34 cellular contexts compared by ENCODE assay signal in genomic region chr18:76613721-76614120, GRCh38.
"Had no signal": no experiment of that assay in that cellular context is flagged by ENCODE, and none has a peak within 500 bp of the region (broad histone marks: within the 10 kb centered on the region; RNA-seq: fewer than 3 reads in every experiment).

No MANE protein-coding gene starts in this region.

- ATAC-seq: activated CD8-positive, alpha-beta T cell treated with anti-CD3 and anti-CD28 coated beads for 36 hours; activated naive CD8-positive, alpha-beta T cell treated with anti-CD3 and anti-CD28 coated beads, Interleukin-2, amount 50 U/mL, for 24 hours; activated T-cell treated with anti-CD3 and anti-CD28 coated beads, Interleukin-2, amount 50 U/mL, for 4 hours; activated T-cell treated with anti-CD3 and anti-CD28 coated beads, Interleukin-2, amount 50 U/mL, for 72 hours; activated T-helper 17 cell treated with anti-CD3 and anti-CD28 coated beads, Interleukin-2, amount 50 U/mL, for 72 hours had no signal

- H3K27ac Mint-ChIP-seq: activated B cell treated with CpG ODN at 0.5 μM for 24 hours; activated CD4-positive, alpha-beta memory T cell treated with anti-CD3 and anti-CD28 coated beads for 36 hours; activated CD4-positive, alpha-beta T cell treated with anti-CD3 and anti-CD28 coated beads, Interleukin-2, amount 10 ng/mL, durations not matched to agents 24 days and 14 days; activated CD8-positive, alpha-beta T cell treated with anti-CD3 and anti-CD28 coated beads for 36 hours; activated naive CD4-positive, alpha-beta T cell treated with anti-CD3 and anti-CD28 coated beads, Interleukin-2, amount 10 ng/mL, durations not matched to agents 7 days and 5 days; activated naive CD4-positive, alpha-beta T cell treated with anti-CD3 and anti-CD28 coated beads, Interleukin-2, amount 50 U/mL, for 24 hours; activated naive CD8-positive, alpha-beta T cell; activated naive CD8-positive, alpha-beta T cell treated with anti-CD3 and anti-CD28 coated beads, Interleukin-2, amount 10 ng/mL, durations not matched to agents 7 days and 5 days; activated naive CD8-positive, alpha-beta T cell treated with anti-CD3 and anti-CD28 coated beads, Interleukin-2, amount 50 U/mL, for 24 hours; activated T-cell treated with anti-CD3 and anti-CD28 coated beads, Interleukin-2, amount 50 U/mL, for 72 hours; activated T-helper 1 cell treated with anti-CD3 and anti-CD28 coated beads, Interleukin-12 subunit alpha, Interleukin-12 subunit beta, Interleukin-2, Interleukin-4 antibody, amounts not matched to agents 30 ng/mL and 10 ng/mL and 1 ng/mL, durations not matched to agents 14 hours and 24 hours and 36 hours; activated T-helper 17 cell treated with anti-CD3 and anti-CD28 coated beads, Interleukin-2, amount 50 U/mL, for 72 hours; T-helper 1 cell treated with Interleukin-12 subunit alpha and Interleukin-12 subunit beta and Interleukin-4 antibody, amounts not matched to agents 30 μg/mL and 1 μg/mL, for 36 hours; T-helper 2 cell treated with Interferon-gamma antibody and Interleukin-4, amounts not matched to agents 5 μg/mL and 100 μg/mL, for 36 hours had no signal

- H3K36me3 ChIP-seq: ascending aorta had no signal

- FAIRE-seq: TTC549 had no signal

- H3K36me3 Mint-ChIP-seq: activated CD4-positive, alpha-beta memory T cell treated with anti-CD3 and anti-CD28 coated beads for 36 hours; activated naive CD4-positive, alpha-beta T cell treated with anti-CD3 and anti-CD28 coated beads, Interleukin-2, amount 10 ng/mL, durations not matched to agents 7 days and 5 days; activated naive CD4-positive, alpha-beta T cell treated with anti-CD3 and anti-CD28 coated beads, Interleukin-2, amount 50 U/mL, for 24 hours; activated naive CD8-positive, alpha-beta T cell; activated naive CD8-positive, alpha-beta T cell treated with anti-CD3 and anti-CD28 coated beads, Interleukin-2, amount 10 ng/mL, durations not matched to agents 7 days and 5 days; brain had no signal

- DNase-seq: activated B cell treated with CpG ODN at 0.5 μM for 24 hours; activated CD4-positive, alpha-beta memory T cell treated with anti-CD3 and anti-CD28 coated beads for 36 hours; activated CD4-positive, alpha-beta T cell treated with anti-CD3 and anti-CD28 coated beads for 4 hours; activated CD4-positive, alpha-beta T cell treated with anti-CD3 and anti-CD28 coated beads, Interleukin-2, amount 10 ng/mL, durations not matched to agents 24 days and 14 days; activated CD4-positive, alpha-beta T cell treated with anti-CD3 and anti-CD28 coated beads, Interleukin-2, amount 50 U/mL, for 1 hour; activated CD4-positive, alpha-beta T cell treated with anti-CD3 and anti-CD28 coated beads, Interleukin-2, amount 50 U/mL, for 4 hours; activated CD4-positive, CD25-positive, alpha-beta regulatory T cell treated with anti-CD3 and anti-CD28 coated beads, Interleukin-2, amount 50 U/mL, for 72 hours; activated CD8-positive, alpha-beta memory T cell treated with anti-CD3 and anti-CD28 coated beads, Interleukin-2, amount 50 U/mL, for 4 hours; activated CD8-positive, alpha-beta T cell treated with anti-CD3 and anti-CD28 coated beads for 36 hours; activated effector memory CD4-positive, alpha-beta T cell treated with anti-CD3 and anti-CD28 coated beads, Interleukin-2, amount 50 U/mL, for 16 hours; activated naive CD4-positive, alpha-beta T cell treated with anti-CD3 and anti-CD28 coated beads, Interleukin-2, amount 10 ng/mL, durations not matched to agents 7 days and 5 days; activated naive CD4-positive, alpha-beta T cell treated with Interleukin-2 at 50 U/mL for 16 hours; activated naive CD8-positive, alpha-beta T cell treated with anti-CD3 and anti-CD28 coated beads, Interleukin-2, amount 10 ng/mL, durations not matched to agents 7 days and 5 days; activated naive CD8-positive, alpha-beta T cell treated with anti-CD3 and anti-CD28 coated beads, Interleukin-2, amount 50 U/mL, for 24 hours; activated T-cell treated with anti-CD3 and anti-CD28 coated beads for 4 hours; activated T-cell treated with anti-CD3 and anti-CD28 coated beads, Interleukin-2, amount 50 U/mL, for 1 hour; activated T-cell treated with anti-CD3 and anti-CD28 coated beads, Interleukin-2, amount 50 U/mL, for 4 hours; activated T-cell treated with anti-CD3 and anti-CD28 coated beads, Interleukin-2, amount 50 U/mL, for 72 hours; amygdala; anterior cingulate cortex; central memory CD4-positive, alpha-beta T cell; T-helper 1 cell; T-helper 2 cell; T-helper 9 cell had no signal

- H3K4me1 Mint-ChIP-seq: activated B cell treated with CpG ODN at 0.5 μM for 24 hours; activated CD4-positive, alpha-beta T cell treated with anti-CD3 and anti-CD28 coated beads, Interleukin-2, amount 10 ng/mL, durations not matched to agents 24 days and 14 days; activated naive CD4-positive, alpha-beta T cell treated with anti-CD3 and anti-CD28 coated beads, Interleukin-2, amount 10 ng/mL, durations not matched to agents 7 days and 5 days; activated naive CD4-positive, alpha-beta T cell treated with anti-CD3 and anti-CD28 coated beads, Interleukin-2, amount 50 U/mL, for 24 hours; activated naive CD8-positive, alpha-beta T cell treated with anti-CD3 and anti-CD28 coated beads, Interleukin-2, amount 10 ng/mL, durations not matched to agents 7 days and 5 days; activated naive CD8-positive, alpha-beta T cell treated with anti-CD3 and anti-CD28 coated beads, Interleukin-2, amount 50 U/mL, for 24 hours; activated T-helper 17 cell treated with anti-CD3 and anti-CD28 coated beads, Interleukin-2, amount 50 U/mL, for 72 hours had no signal

- H3K27me3 Mint-ChIP-seq: brain had no signal

- H3K27me3 ChIP-seq: ascending aorta had no signal

- H3K4me3 ChIP-seq: ascending aorta had no signal

- H3K27ac ChIP-seq: ascending aorta, VCaP had no signal

- H3K4me1 ChIP-seq: ascending aorta had no signal

- H3K9me3 ChIP-seq: ascending aorta had no signal

- H3K9me3 Mint-ChIP-seq: activated B cell treated with CpG ODN at 0.5 μM for 24 hours; activated CD4-positive, alpha-beta memory T cell treated with anti-CD3 and anti-CD28 coated beads for 36 hours; activated CD4-positive, alpha-beta T cell treated with anti-CD3 and anti-CD28 coated beads, Interleukin-2, amount 10 ng/mL, durations not matched to agents 24 days and 14 days; activated CD8-positive, alpha-beta T cell treated with anti-CD3 and anti-CD28 coated beads for 36 hours; activated naive CD4-positive, alpha-beta T cell treated with anti-CD3 and anti-CD28 coated beads, Interleukin-2, amount 50 U/mL, for 24 hours; activated naive CD8-positive, alpha-beta T cell treated with anti-CD3 and anti-CD28 coated beads, Interleukin-2, amount 10 ng/mL, durations not matched to agents 7 days and 5 days; activated naive CD8-positive, alpha-beta T cell treated with anti-CD3 and anti-CD28 coated beads, Interleukin-2, amount 50 U/mL, for 24 hours; activated T-cell treated with anti-CD3 and anti-CD28 coated beads, Interleukin-2, amount 50 U/mL, for 4 hours; activated T-cell treated with anti-CD3 and anti-CD28 coated beads, Interleukin-2, amount 50 U/mL, for 72 hours; activated T-helper 1 cell treated with anti-CD3 and anti-CD28 coated beads, Interleukin-12 subunit alpha, Interleukin-12 subunit beta, Interleukin-2, Interleukin-4 antibody, amounts not matched to agents 30 ng/mL and 10 ng/mL and 1 ng/mL, durations not matched to agents 14 hours and 24 hours and 36 hours; activated T-helper 17 cell treated with anti-CD3 and anti-CD28 coated beads, Interleukin-2, amount 50 U/mL, for 72 hours; T-helper 1 cell treated with Interleukin-12 subunit alpha and Interleukin-12 subunit beta and Interleukin-4 antibody, amounts not matched to agents 30 μg/mL and 1 μg/mL, for 36 hours; T-helper 2 cell treated with Interferon-gamma antibody and Interleukin-4, amounts not matched to agents 5 μg/mL and 100 μg/mL, for 36 hours had no signal

- H3K4me3 Mint-ChIP-seq: activated B cell treated with CpG ODN at 0.5 μM for 24 hours; activated CD4-positive, alpha-beta memory T cell treated with anti-CD3 and anti-CD28 coated beads for 36 hours; activated CD4-positive, alpha-beta T cell treated with anti-CD3 and anti-CD28 coated beads, Interleukin-2, amount 10 ng/mL, durations not matched to agents 24 days and 14 days; activated CD8-positive, alpha-beta T cell treated with anti-CD3 and anti-CD28 coated beads for 36 hours; activated naive CD4-positive, alpha-beta T cell treated with anti-CD3 and anti-CD28 coated beads, Interleukin-2, amount 10 ng/mL, durations not matched to agents 7 days and 5 days; activated naive CD4-positive, alpha-beta T cell treated with anti-CD3 and anti-CD28 coated beads, Interleukin-2, amount 50 U/mL, for 24 hours; activated naive CD8-positive, alpha-beta T cell; activated naive CD8-positive, alpha-beta T cell treated with anti-CD3 and anti-CD28 coated beads, Interleukin-2, amount 10 ng/mL, durations not matched to agents 7 days and 5 days; activated naive CD8-positive, alpha-beta T cell treated with anti-CD3 and anti-CD28 coated beads, Interleukin-2, amount 50 U/mL, for 24 hours; activated T-cell treated with anti-CD3 and anti-CD28 coated beads, Interleukin-2, amount 50 U/mL, for 4 hours; activated T-cell treated with anti-CD3 and anti-CD28 coated beads, Interleukin-2, amount 50 U/mL, for 72 hours; activated T-helper 1 cell treated with anti-CD3 and anti-CD28 coated beads, Interleukin-12 subunit alpha, Interleukin-12 subunit beta, Interleukin-2, Interleukin-4 antibody, amounts not matched to agents 30 ng/mL and 10 ng/mL and 1 ng/mL, durations not matched to agents 14 hours and 24 hours and 36 hours; activated T-helper 17 cell treated with anti-CD3 and anti-CD28 coated beads, Interleukin-2, amount 50 U/mL, for 72 hours; brain; T-helper 1 cell treated with Interleukin-12 subunit alpha and Interleukin-12 subunit beta and Interleukin-4 antibody, amounts not matched to agents 30 μg/mL and 1 μg/mL, for 36 hours; T-helper 2 cell treated with Interferon-gamma antibody and Interleukin-4, amounts not matched to agents 5 μg/mL and 100 μg/mL, for 36 hours had no signal
